In the genomic region with DNA sequence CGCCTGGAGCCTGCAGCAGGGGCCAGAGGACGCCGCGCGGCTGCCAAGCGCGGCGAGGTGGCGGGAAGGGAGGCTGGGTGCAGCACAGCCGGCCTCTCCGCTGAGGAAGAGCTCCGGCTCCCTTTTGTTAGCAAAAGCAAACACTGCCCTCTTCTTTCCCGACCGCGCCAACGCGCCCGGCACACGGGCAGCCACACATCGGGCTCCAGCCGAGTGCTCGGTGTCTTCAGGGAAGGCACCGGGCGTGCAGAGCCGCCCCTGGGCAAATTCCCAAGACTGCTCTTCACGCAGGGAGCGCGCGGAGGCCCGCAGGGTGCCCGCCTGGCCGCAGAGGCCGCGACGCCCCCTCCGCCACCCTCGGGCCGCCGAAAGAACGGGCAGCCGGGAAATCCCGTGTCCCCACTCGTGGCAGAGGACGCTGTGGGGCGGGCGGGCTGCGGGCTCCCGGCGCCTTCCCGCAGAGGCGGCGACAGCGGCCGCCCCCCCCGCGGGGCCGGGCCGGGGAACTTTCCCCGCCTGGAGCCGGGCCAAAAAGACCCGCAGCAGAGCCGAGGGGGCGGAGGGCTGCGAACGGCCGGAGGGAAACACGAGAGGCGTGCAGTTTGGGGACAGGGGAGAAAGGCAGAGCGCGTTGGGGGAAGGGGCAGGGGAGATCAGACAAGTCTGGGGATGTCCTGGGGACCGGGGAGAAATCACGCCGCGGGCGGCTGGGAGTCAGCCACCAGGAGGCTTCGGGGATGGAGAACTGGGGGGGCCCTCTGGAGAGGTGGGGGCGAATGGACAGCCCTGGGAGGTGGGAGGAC, we compare ENCODE assay signal across 8 cellular contexts. TPM values are rescaled to one million over a fixed set of nuclear protein-coding genes. Genes with fewer than 3 reads are reported as not detected.
DNase-seq lines count a peak whose midpoint lies in the region; ATAC-seq and TF ChIP-seq lines count a peak whose summit lies in the region.

No MANE protein-coding gene starts in this region.

- H3K27me3 Mint-ChIP-seq in chondrocyte (ENCODE audit: low read depth): peaks cover 20% of the 10 kb centered on the region

- peak; percentile 50 for DNase-seq in GM03348 (ENCODE audit: low spot score)
- no peak for DNase-seq in LNCaP clone FGC (ENCODE audit: low read depth)
- DNase-seq in SK-MEL-5 (ENCODE audit: low read depth, low spot score): peak; percentile 72
- DNase-seq in chondrocyte (ENCODE audit: low spot score): peak; percentile 88
- peak; percentile 86 for DNase-seq in kidney tubule cell (ENCODE audit: low spot score)
- peak; percentile 62 for DNase-seq in smooth muscle cell (lab: John Stamatoyannopoulos, UW; ENCODE audit: unreplicated experiment)

- no peak overlapping the region for H3K4me3 Mint-ChIP-seq in chondrocyte (ENCODE audit: unreplicated experiment)

- H3K4me1 ChIP-seq in smooth muscle cell (ENCODE audit: low read depth): peaks cover 32% of the 10 kb centered on the region

- 0% methylated on average over 33 of the region's 77 CpGs for WGBS in smooth muscle cell (ENCODE audit: low lambda C conversion rate)

- peak overlapping the region; percentile 90 for H3K4me2 ChIP-seq in smooth muscle cell

- H3K9me3 Mint-ChIP-seq in chondrocyte (ENCODE audit: low read depth): no peaks in the 10 kb centered on the region

- peaks cover 53% of the 10 kb centered on the region for H3K79me2 ChIP-seq in smooth muscle cell (ENCODE audit: low read depth)

- in situ Hi-C loops in SK-MEL-5 (cut with HindIII; ENCODE audit: low pct_unique_long_range_greater_than_20kb, low sequenced_read_pairs): no loop called here

- H3F3A ChIP-seq in smooth muscle cell (ENCODE audit: low read depth): peaks cover 5% of the 10 kb centered on the region

- H3K4me1 Mint-ChIP-seq in chondrocyte (ENCODE audit: low read depth): peaks cover 13% of the 10 kb centered on the region

- no peaks in the 10 kb centered on the region for H3K9me3 ChIP-seq in smooth muscle cell (replicated peaks; ENCODE audit: low read depth)

- peaks cover 58% of the 10 kb centered on the region for H4K20me1 ChIP-seq in smooth muscle cell (ENCODE audit: low read depth)

- H3K27ac Mint-ChIP-seq in chondrocyte (ENCODE audit: unreplicated experiment): no peak overlapping the region

- no peaks in the 10 kb centered on the region for H3K36me3 ChIP-seq in smooth muscle cell (ENCODE audit: low read depth)

- H3K36me3 Mint-ChIP-seq in chondrocyte (ENCODE audit: low read depth): no peaks in the 10 kb centered on the region

- peak overlapping the region; percentile 49 for H2AFZ ChIP-seq in smooth muscle cell (ENCODE audit: low read depth)

- H3K4me3 ChIP-seq in LNCaP clone FGC (ENCODE audit: low read depth, low read length) (peak overlapping the region; percentile 49), smooth muscle cell (peak overlapping the region; percentile 81)

- peak overlapping the region; percentile 49 for H3K9ac ChIP-seq in smooth muscle cell (ENCODE audit: low read depth)

- ATAC-seq in GM18511 (IDR thresholded peaks at IDR 0.05; ENCODE audit: unreplicated experiment) (no peak), HG03571 (IDR thresholded peaks at IDR 0.05; ENCODE audit: unreplicated experiment) (no peak)

- peaks cover 29% of the 10 kb centered on the region for H3K27me3 ChIP-seq in smooth muscle cell (ENCODE audit: low read depth)

- TF ChIP-seq CTCF in LNCaP clone FGC (IDR thresholded peaks at IDR 0.05; ENCODE audit: control insufficient read depth, extremely low read depth, insufficient read depth): peak; percentile 72
- TF ChIP-seq CTCF in chondrocyte (IDR thresholded peaks at IDR 0.05): peak; percentile 77
- TF ChIP-seq CTCF in smooth muscle cell (IDR thresholded peaks at IDR 0.05; ENCODE audit: borderline replicate concordance, insufficient read depth, poor library complexity, severe bottlenecking): peak; percentile 17

- no peak overlapping the region for H3K27ac ChIP-seq in smooth muscle cell (ENCODE audit: low read depth)

RNA-seq across cellular contexts. Expression of gene CADM1, which starts 0.9 kb away (rescaled TPM):
- total RNA-seq in SK-MEL-5 (2014; rRNA removed; shearing (Covaris generic)): 56.3 and 62.4 TPM in 2 replicates
- 53.2 and 81.0 TPM in 2 replicates for polyA plus RNA-seq in SK-MEL-5 (2015; cell fraction: cytosol; rRNA removed)
- polyA plus RNA-seq in SK-MEL-5 (2015; cell fraction: nucleus; rRNA removed): 20.9 and 23.9 TPM in 2 replicates
- total RNA-seq in chondrocyte (14.6 to 30.0 TPM (median 29.0 TPM) in 3 replicates), smooth muscle cell (161 and 167 TPM in 2 replicates)
- polyA plus RNA-seq in smooth muscle cell: 158 and 161 TPM in 2 replicates

Comparison
In these comparisons a context has a peak if more than half of its experiments do, and no peak if none do; other contexts are left out.
1. CTCF ChIP-seq: peak in every context shown above with its lines; median percentile 77 in chondrocyte; 72 in LNCaP clone FGC; 17 in smooth muscle cell.